ENCODE assay signal across 17 cellular contexts in genomic region chr5:135850671-135851070, GRCh38. TPM values are rescaled to one million over a fixed set of nuclear protein-coding genes. Genes with fewer than 3 reads are reported as not detected.
A peak's percentile ranks its signal among the peaks of the same experiment; 100 is the strongest.
DNase-seq lines count a peak whose midpoint lies in the region; ATAC-seq and TF ChIP-seq lines count a peak whose summit lies in the region.
"Had no signal": no experiment of that assay in that cellular context is flagged by ENCODE, and none has a peak within 500 bp of the region (broad histone marks: within the 10 kb centered on the region; RNA-seq: fewer than 3 reads in every experiment).

No MANE protein-coding gene starts in this region.

- H3K4me3 Mint-ChIP-seq in activated T-helper 1 cell treated with anti-CD3 and anti-CD28 coated beads, Interleukin-12 subunit alpha, Interleukin-12 subunit beta, Interleukin-2, Interleukin-4 antibody, amounts not matched to agents 30 ng/mL and 10 ng/mL and 1 ng/mL, durations not matched to agents 14 hours and 24 hours and 36 hours = no peak overlapping the region
- H3K4me3 Mint-ChIP-seq: CD8-positive, alpha-beta T cell had no signal

- no peaks in the 10 kb centered on the region for H3K27me3 ChIP-seq in RWPE2 (ENCODE audit: insufficient read depth, poor library complexity, severe bottlenecking)

- POLR2A ChIA-PET in HEK293T (lab: Yijun Ruan, JAX) = no interaction called here

- H3K27me3 Mint-ChIP-seq in activated T-helper 1 cell treated with anti-CD3 and anti-CD28 coated beads, Interleukin-12 subunit alpha, Interleukin-12 subunit beta, Interleukin-2, Interleukin-4 antibody, amounts not matched to agents 30 ng/mL and 10 ng/mL and 1 ng/mL, durations not matched to agents 14 hours and 24 hours and 36 hours (ENCODE audit: insufficient read depth) = peaks cover 2% of the 10 kb centered on the region

- H3K4me3 ChIP-seq in RWPE2 (ENCODE audit: severe bottlenecking) = no peak overlapping the region
- H3K4me3 ChIP-seq: A549, HAP-1 had no signal

- no peaks in the 10 kb centered on the region for H3K36me3 Mint-ChIP-seq in activated T-helper 1 cell treated with anti-CD3 and anti-CD28 coated beads, Interleukin-12 subunit alpha, Interleukin-12 subunit beta, Interleukin-2, Interleukin-4 antibody, amounts not matched to agents 30 ng/mL and 10 ng/mL and 1 ng/mL, durations not matched to agents 14 hours and 24 hours and 36 hours (ENCODE audit: low read depth)
- H3K36me3 Mint-ChIP-seq: CD8-positive, alpha-beta T cell had no signal

- H3K27ac ChIP-seq in RWPE2 (ENCODE audit: poor library complexity, severe bottlenecking) (no peak overlapping the region), cingulate gyrus (ENCODE audit: low read depth, low read length) (peak overlapping the region; percentile 71), substantia nigra (ENCODE audit: low read depth, low read length, poor library complexity, severe bottlenecking) (peak overlapping the region; percentile 39)
- H3K27ac ChIP-seq: A549 had no signal

- no peaks in the 10 kb centered on the region for H3K4me1 ChIP-seq in RWPE2 (ENCODE audit: insufficient read depth, poor library complexity, severe bottlenecking)
- H3K4me1 ChIP-seq: A549, Caco-2, HAP-1 had no signal

- CTCF ChIA-PET in HEK293T (lab: Yijun Ruan, JAX) = no interaction called here

- no peak for TF ChIP-seq CTCF in RWPE2 (IDR thresholded peaks at IDR 0.05; ENCODE audit: poor library complexity, severe bottlenecking)

- DNase-seq in RWPE2 (ENCODE audit: low spot score) = peak; percentile 29
- peak; percentile 22 for DNase-seq in islet precursor cell
- no peak for DNase-seq in substantia nigra (lab: John Stamatoyannopoulos, UW)
- DNase-seq in HEK293T (ENCODE audit: extremely low spot score) = no peak
- DNase-seq in central memory CD4-positive, alpha-beta T cell = no peak
- DNase-seq in NCI-H1694 (lab: John Stamatoyannopoulos, UW) = no peak
- DNase-seq in activated T-helper 1 cell treated with anti-CD3 and anti-CD28 coated beads, Interleukin-12 subunit alpha, Interleukin-12 subunit beta, Interleukin-2, Interleukin-4 antibody, amounts not matched to agents 30 ng/mL and 10 ng/mL and 1 ng/mL, durations not matched to agents 14 hours and 24 hours and 36 hours (ENCODE audit: low spot score) = no peak
- DNase-seq: 8988T; ACHN; Caco-2; CD8-positive, alpha-beta T cell; DMS153; DND-41; GOT3 had no signal

- no peaks in the 10 kb centered on the region for H3K9me3 ChIP-seq in RWPE2 (ENCODE audit: severe bottlenecking)
- H3K9me3 ChIP-seq: Caco-2, HAP-1 had no signal

- no peak overlapping the region for H3K27ac Mint-ChIP-seq in activated T-helper 1 cell treated with anti-CD3 and anti-CD28 coated beads, Interleukin-12 subunit alpha, Interleukin-12 subunit beta, Interleukin-2, Interleukin-4 antibody, amounts not matched to agents 30 ng/mL and 10 ng/mL and 1 ng/mL, durations not matched to agents 14 hours and 24 hours and 36 hours
- H3K27ac Mint-ChIP-seq: CD8-positive, alpha-beta T cell had no signal

- no peaks in the 10 kb centered on the region for H3K9me3 Mint-ChIP-seq in activated T-helper 1 cell treated with anti-CD3 and anti-CD28 coated beads, Interleukin-12 subunit alpha, Interleukin-12 subunit beta, Interleukin-2, Interleukin-4 antibody, amounts not matched to agents 30 ng/mL and 10 ng/mL and 1 ng/mL, durations not matched to agents 14 hours and 24 hours and 36 hours

- no peaks in the 10 kb centered on the region for H3K4me1 Mint-ChIP-seq in activated T-helper 1 cell treated with anti-CD3 and anti-CD28 coated beads, Interleukin-12 subunit alpha, Interleukin-12 subunit beta, Interleukin-2, Interleukin-4 antibody, amounts not matched to agents 30 ng/mL and 10 ng/mL and 1 ng/mL, durations not matched to agents 14 hours and 24 hours and 36 hours (ENCODE audit: low read depth)

- no peaks in the 10 kb centered on the region for H3K36me3 ChIP-seq in RWPE2 (ENCODE audit: low read depth)
- H3K36me3 ChIP-seq: HAP-1 had no signal

- intact Hi-C loops in activated T-helper 1 cell treated with anti-CD3 and anti-CD28 coated beads, Interleukin-12 subunit alpha, Interleukin-12 subunit beta, Interleukin-2, Interleukin-4 antibody, amounts not matched to agents 30 ng/mL and 10 ng/mL and 1 ng/mL, durations not matched to agents 14 hours and 24 hours and 36 hours (cut with micrococcal nuclease) = no loop called here

- ATAC-seq in RWPE2 (ENCODE audit: low read depth) = no peak
- ATAC-seq: A549; CD8-positive, alpha-beta T cell had no signal

TF ChIP-seq in HEK293T, 16 proteins besides CTCF, POLR2A, EP300 and RAD21:
- no peak for TF ChIP-seq FOXA1 (IDR thresholded peaks at IDR 0.05)

RNA-seq across cellular contexts. Expression of gene SLC25A48, which starts 16.2 kb away (rescaled TPM):
- not detected in 2 replicates for total RNA-seq in activated T-helper 1 cell treated with anti-CD3 and anti-CD28 coated beads, Interleukin-12 subunit alpha, Interleukin-12 subunit beta, Interleukin-2, Interleukin-4 antibody, amounts not matched to agents 30 ng/mL and 10 ng/mL and 1 ng/mL, durations not matched to agents 14 hours and 24 hours and 36 hours
- total RNA-seq: CD8-positive, alpha-beta T cell had no signal

RNA-seq across cellular contexts. Expression of gene IL9, which starts 45.0 kb away (rescaled TPM):
- 0.36 and 2.0 TPM in 2 replicates for total RNA-seq in activated T-helper 1 cell treated with anti-CD3 and anti-CD28 coated beads, Interleukin-12 subunit alpha, Interleukin-12 subunit beta, Interleukin-2, Interleukin-4 antibody, amounts not matched to agents 30 ng/mL and 10 ng/mL and 1 ng/mL, durations not matched to agents 14 hours and 24 hours and 36 hours
- total RNA-seq: Caco-2; CD8-positive, alpha-beta T cell had no signal

Comparison
In these comparisons a context has a peak if more than half of its experiments do, and no peak if none do; other contexts are left out.
1. DNase-seq: peak in RWPE2 (single experiment) and islet precursor cell (single experiment); none in substantia nigra (0 of 49), HEK293T (single experiment), central memory CD4-positive, alpha-beta T cell (single experiment), NCI-H1694 (single experiment) and activated T-helper 1 cell treated with anti-CD3 and anti-CD28 coated beads, Interleukin-12 subunit alpha, Interleukin-12 subunit beta, Interleukin-2, Interleukin-4 antibody, amounts not matched to agents 30 ng/mL and 10 ng/mL and 1 ng/mL, durations not matched to agents 14 hours and 24 hours and 36 hours (single experiment).